24 cellular contexts compared by ENCODE assay signal in genomic region chr9:70442328-70442848, GRCh38.
"Had no signal": no experiment of that assay in that cellular context is flagged by ENCODE, and none has a peak within 500 bp of the region (broad histone marks: within the 10 kb centered on the region; RNA-seq: fewer than 3 reads in every experiment).

No MANE protein-coding gene starts in this region.

- H3K36me3 ChIP-seq: brain microvascular endothelial cell, SJCRH30 had no signal

- H3K4me2 ChIP-seq: SK-N-SH had no signal

- H3K27me3 ChIP-seq: brain microvascular endothelial cell, SJCRH30 had no signal

- H3K27ac ChIP-seq: brain microvascular endothelial cell, SJCRH30, VCaP had no signal

- DNase-seq: activated CD4-positive, alpha-beta T cell treated with anti-CD3 and anti-CD28 coated beads for 4 hours; activated CD8-positive, alpha-beta memory T cell treated with anti-CD3 and anti-CD28 coated beads, Interleukin-2, amount 50 U/mL, for 4 hours; activated CD8-positive, alpha-beta T cell treated with anti-CD3 and anti-CD28 coated beads for 36 hours; activated gamma-delta T cell treated with Interleukin-2 at 50 U/mL for 16 hours; activated naive CD4-positive, alpha-beta T cell treated with anti-CD3 and anti-CD28 coated beads, Interleukin-2, amount 10 ng/mL, durations not matched to agents 7 days and 5 days; activated naive CD8-positive, alpha-beta T cell treated with anti-CD3 and anti-CD28 coated beads for 36 hours; activated T-cell treated with anti-CD3 and anti-CD28 coated beads, Interleukin-2, amount 50 U/mL, for 72 hours; brain microvascular endothelial cell; caudate nucleus; MM.1S; NCI-H1105; NCI-H1436; NCI-H1694 treated with DMSO at 0.1 percent for 48 hours; NCI-H2029 treated with DMSO at 0.1 percent for 48 hours; NCI-H510A treated with DMSO at 0.1 percent for 48 hours; NK-92 treated with Interleukin-12 subunit alpha and Interleukin-12 subunit beta, amount 100 ng/mL, for 24 hours; OCI-M1; Right ventricle myocardium superior; RPMI8226; SJCRH30; SK-N-SH; T-helper 1 cell had no signal

- H3K4me3 ChIP-seq: SJCRH30 had no signal

- ATAC-seq: activated CD8-positive, alpha-beta T cell treated with anti-CD3 and anti-CD28 coated beads for 36 hours; activated T-cell treated with anti-CD3 and anti-CD28 coated beads, Interleukin-2, amount 50 U/mL, for 72 hours; Panc1 had no signal

- H3K4me1 ChIP-seq: SJCRH30 had no signal

- H3K9me3 ChIP-seq: SJCRH30, SK-N-SH had no signal

- H3K9ac ChIP-seq: SK-N-SH had no signal
